Comparison of ENCODE assay signal across 17 cellular contexts in genomic region chr11:28209906-28210305, GRCh38.
DNase-seq lines count a peak whose midpoint lies in the region; TF ChIP-seq lines count a peak whose summit lies in the region.
"Had no signal": no experiment of that assay in that cellular context is flagged by ENCODE, and none has a peak within 500 bp of the region (broad histone marks: within the 10 kb centered on the region; RNA-seq: fewer than 3 reads in every experiment).

No MANE protein-coding gene starts in this region.

- no peaks in the 10 kb centered on the region for H3K4me1 ChIP-seq in adipocyte (ENCODE audit: control insufficient read depth, insufficient read depth, low read length)
- H3K4me1 ChIP-seq: BE2C, Caco-2 had no signal

- peak; percentile 64 for DNase-seq in AG10803 (ENCODE audit: low read depth)
- peak; percentile 49 for DNase-seq in adipocyte (ENCODE audit: low read depth)
- peak; percentile 83 for DNase-seq in fibroblast of peridontal ligament (ENCODE audit: extremely low read depth)
- DNase-seq in renal cortical epithelial cell (ENCODE audit: low read depth), result peak; percentile 2
- DNase-seq in osteocyte (ENCODE audit: extremely low spot score, unreplicated experiment), result no peak
- DNase-seq in mucosa of gallbladder (ENCODE audit: low spot score), result no peak
- no peak for DNase-seq in activated naive CD4-positive, alpha-beta T cell treated with Interleukin-2 at 50 U/mL for 16 hours
- DNase-seq: 8988T; BE2C; Caco-2; CD8-positive, alpha-beta memory T cell; DND-41; GF-D8; IMR-90; KBM-7 had no signal

- H3K4me3 ChIP-seq in AG10803 (ENCODE audit: low read length) (no peak overlapping the region), adipocyte (ENCODE audit: low read length) (no peak overlapping the region)
- H3K4me3 ChIP-seq: GM12878 had no signal

- H3K9me3 ChIP-seq in adipocyte (ENCODE audit: control insufficient read depth, low read length), result no peaks in the 10 kb centered on the region
- H3K9me3 ChIP-seq: BE2C, Caco-2 had no signal

- H3K27me3 ChIP-seq in adipocyte (replicated peaks; ENCODE audit: control insufficient read depth, insufficient read depth, low read length), result no peaks in the 10 kb centered on the region
- H3K27me3 ChIP-seq: BE2C had no signal

- peaks cover 31% of the 10 kb centered on the region for H3K36me3 Mint-ChIP-seq in osteocyte (ENCODE audit: unreplicated experiment)

- no peaks in the 10 kb centered on the region for H3K4me1 Mint-ChIP-seq in osteocyte (ENCODE audit: unreplicated experiment)
- H3K4me1 Mint-ChIP-seq: CD14-positive monocyte had no signal

- peaks cover 9% of the 10 kb centered on the region for H3K9me3 Mint-ChIP-seq in osteocyte (ENCODE audit: unreplicated experiment)

- no peak overlapping the region for H3K9ac ChIP-seq in adipocyte (ENCODE audit: low read length)

- H3K4me3 Mint-ChIP-seq in osteocyte (ENCODE audit: unreplicated experiment), result no peak overlapping the region
- H3K4me3 Mint-ChIP-seq: CD14-positive monocyte; CD8-positive, alpha-beta memory T cell had no signal

- H3K27me3 Mint-ChIP-seq in osteocyte (ENCODE audit: unreplicated experiment), result no peaks in the 10 kb centered on the region
- H3K27me3 Mint-ChIP-seq: CD8-positive, alpha-beta memory T cell had no signal

- no peak overlapping the region for H3K27ac Mint-ChIP-seq in osteocyte (ENCODE audit: unreplicated experiment)
- H3K27ac Mint-ChIP-seq: CD14-positive monocyte; CD8-positive, alpha-beta memory T cell had no signal

- TF ChIP-seq CTCF in AG10803 (conservative IDR thresholded peaks at IDR 0.05; ENCODE audit: low read length) (no peak), osteocyte (IDR thresholded peaks at IDR 0.05) (no peak)

- peaks cover 7% of the 10 kb centered on the region for H3K36me3 ChIP-seq in adipocyte (ENCODE audit: control insufficient read depth, insufficient read depth, low read length, severe bottlenecking)
- H3K36me3 ChIP-seq: BE2C had no signal

Comparison
In these comparisons a context has a peak if more than half of its experiments do, and no peak if none do; other contexts are left out.
1. DNase-seq: peak in AG10803 (single experiment), adipocyte (single experiment), fibroblast of peridontal ligament (single experiment) and renal cortical epithelial cell (single experiment); none in osteocyte (single experiment), mucosa of gallbladder (single experiment) and activated naive CD4-positive, alpha-beta T cell treated with Interleukin-2 at 50 U/mL for 16 hours (single experiment).